In genomic region chr15:31326729-31327673, GRCh38 we compare ENCODE assay signal across 1 cellular context.
TF ChIP-seq lines count a peak whose summit lies in the region.

Gene KLF13, plus strand, starts transcription at chr15:31326835. Its CDS starts 378 bp downstream, at chr15:31327213.

TF ChIP-seq in GM23338, 12 proteins besides CTCF, POLR2A, EP300 and RAD21 (continued from another document):
- TF ChIP-seq REST (IDR thresholded peaks at IDR 0.05; ENCODE audit: unreplicated experiment) = no peak
- no peak for TF ChIP-seq STAT1 (IDR thresholded peaks at IDR 0.05; ENCODE audit: unreplicated experiment)
- no peak for TF ChIP-seq ZNF462 (CRISPR knock-in tag; IDR thresholded peaks at IDR 0.05)
- no peak for TF ChIP-seq JUNB (IDR thresholded peaks at IDR 0.05; ENCODE audit: unreplicated experiment)
- no peak for TF ChIP-seq ZNF331 (CRISPR knock-in tag; IDR thresholded peaks at IDR 0.05; ENCODE audit: low read depth)
- TF ChIP-seq CREB1 (CRISPR knock-in tag; IDR thresholded peaks at IDR 0.05; ENCODE audit: low read depth) = no peak
- no peak for TF ChIP-seq ZNF114 (CRISPR knock-in tag; IDR thresholded peaks at IDR 0.05)
TF ChIP-seq in GM23338: peak in this region for 0.
